8 cellular contexts compared by ENCODE assay signal in genomic region chr12:48788852-48789775, GRCh38.
DNase-seq lines count a peak whose midpoint lies in the region; ATAC-seq and TF ChIP-seq lines count a peak whose summit lies in the region.

TSS of gene ADCY6 (minus strand) at chr12:48789089. CDS start at chr12:48783434, 5,655 bp downstream.

- no peaks in the 10 kb centered on the region for H3K9me3 ChIP-seq in iPS DF 6.9 (ENCODE audit: control insufficient read depth, insufficient read depth, low read length)

- H3K27me3 ChIP-seq in brain microvascular endothelial cell (replicated peaks) (no peaks in the 10 kb centered on the region), iPS DF 6.9 (ENCODE audit: control insufficient read depth, insufficient read depth, low read length) (no peaks in the 10 kb centered on the region)

- H3K27ac ChIP-seq in brain microvascular endothelial cell (no peak within 1 kb of the TSS), iPS DF 6.9 (ENCODE audit: low read length) (no peak within 1 kb of the TSS)

- H3K4me1 ChIP-seq in iPS DF 6.9 (ENCODE audit: control insufficient read depth, insufficient read depth, low read length): peaks cover 2% of the 10 kb centered on the region; the same call in 1 of the 2 replicates

- in situ Hi-C loops in brain microvascular endothelial cell (cut with HindIII; ENCODE audit: low pct_ligation_motif_present, low sequenced_read_pairs): no loop called here

- H3K36me3 ChIP-seq in brain microvascular endothelial cell (replicated peaks) (no peaks in the 10 kb centered on the region), iPS DF 6.9 (ENCODE audit: control insufficient read depth, insufficient read depth, low read length) (no peaks in the 10 kb centered on the region)

- DNase-seq in C1 segment of cervical spinal cord (lab: John Stamatoyannopoulos, UW) (peak in 13 of 14 donors; percentile 14 to 66 (median 44)), NCI-H526 (lab: John Stamatoyannopoulos, UW) (peak; percentile 42 to 87), brain microvascular endothelial cell (peak; percentile 57), iPS DF 6.9 (ENCODE audit: low read depth, low spot score) (peak; percentile 52), putamen (ENCODE audit: low spot score) (peak; percentile 57), SHP77 (lab: John Stamatoyannopoulos, UW) (no peak)

- no CpG with 5 or more reads among the region's 86 CpGs for WGBS in iPS DF 6.9 (ENCODE audit: insufficient coverage, insufficient read length)

- H3K4me3 ChIP-seq in brain microvascular endothelial cell (ENCODE audit: low read depth, low read length): peak within 1 kb of the TSS; percentile 77
- H3K4me3 ChIP-seq in iPS DF 6.9 (ENCODE audit: low read length): peak within 1 kb of the TSS; percentile 65; the same call in 1 of the 2 replicates

- TF ChIP-seq CTCF in brain microvascular endothelial cell (IDR thresholded peaks at IDR 0.05; ENCODE audit: low read depth, low read length, missing control alignments): no peak

- ATAC-seq in GM19452 (IDR thresholded peaks at IDR 0.05; ENCODE audit: unreplicated experiment): peak; percentile 60
- no peak for ATAC-seq in HG02852 (IDR thresholded peaks at IDR 0.05; ENCODE audit: unreplicated experiment)

Comparison
In these comparisons a context has a peak if more than half of its experiments do, and no peak if none do; other contexts are left out.
1. DNase-seq: peak in C1 segment of cervical spinal cord (13 of 14), NCI-H526 (2 of 2), brain microvascular endothelial cell (single experiment), iPS DF 6.9 (single experiment) and putamen (single experiment); none in SHP77 (0 of 2).